Comparison of ENCODE assay signal across 18 cellular contexts in the genomic region with DNA sequence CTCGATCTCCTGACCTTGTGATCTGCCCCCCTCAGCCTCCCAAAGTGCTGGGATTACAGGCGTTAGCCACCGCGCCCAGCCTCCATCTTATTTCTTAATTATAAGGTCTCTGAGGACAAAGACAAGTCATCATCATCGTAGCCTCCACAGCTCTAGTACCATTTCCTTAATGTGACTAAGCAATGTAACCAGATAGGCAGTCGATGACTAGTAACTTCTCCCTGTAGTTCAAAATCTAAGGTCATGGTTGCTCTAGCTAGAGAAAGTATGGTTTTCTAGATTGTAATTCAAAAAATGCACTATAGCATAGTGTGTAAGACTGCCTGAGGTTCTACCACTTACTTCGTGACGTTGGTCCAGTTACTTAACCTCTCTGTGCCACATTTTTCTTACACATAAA.
"Had no signal": no experiment of that assay in that cellular context is flagged by ENCODE, and none has a peak within 500 bp of the region (broad histone marks: within the 10 kb centered on the region; RNA-seq: fewer than 3 reads in every experiment).

No MANE protein-coding gene starts in this region.

- DNase-seq: activated CD4-positive, alpha-beta memory T cell treated with anti-CD3 and anti-CD28 coated beads, Interleukin-2, amount 10 ng/mL, durations not matched to agents 7 days and 5 days; activated CD4-positive, alpha-beta T cell treated with anti-CD3 and anti-CD28 coated beads for 1 hour; activated CD8-positive, alpha-beta memory T cell treated with anti-CD3 and anti-CD28 coated beads, Interleukin-2, amount 50 U/mL, for 48 hours; activated naive CD4-positive, alpha-beta T cell treated with Interleukin-2 at 50 U/mL for 16 hours; adrenal gland; effector memory CD8-positive, alpha-beta T cell; glutamatergic neuron; immature natural killer cell; left colon; naive B cell; stomach; T-helper 9 cell; thyroid gland had no signal

- ATAC-seq: effector memory CD8-positive, alpha-beta T cell; left colon had no signal

- H3K27me3 Mint-ChIP-seq: activated CD4-positive, alpha-beta memory T cell treated with anti-CD3 and anti-CD28 coated beads, Interleukin-2, amount 10 ng/mL, durations not matched to agents 7 days and 5 days; central memory CD8-positive, alpha-beta T cell; dendritic cell treated with granulocyte-macrophage colony-stimulating factor and Interleukin-4, amounts not matched to agents 40 ng/mL and 50 ng/mL, for 4 days; effector memory CD8-positive, alpha-beta T cell; naive B cell had no signal

- H3K27ac ChIP-seq: adrenal gland, parathyroid adenoma, stomach, thyroid gland had no signal

- H3K9me3 Mint-ChIP-seq: activated CD4-positive, alpha-beta memory T cell treated with anti-CD3 and anti-CD28 coated beads, Interleukin-2, amount 10 ng/mL, durations not matched to agents 7 days and 5 days; activated T-helper 1 cell treated with anti-CD3 and anti-CD28 coated beads, Interleukin-12 subunit alpha, Interleukin-12 subunit beta, Interleukin-2, Interleukin-4 antibody, amounts not matched to agents 30 ng/mL and 10 ng/mL and 1 ng/mL, durations not matched to agents 14 hours and 24 hours and 36 hours; central memory CD8-positive, alpha-beta T cell; dendritic cell treated with granulocyte-macrophage colony-stimulating factor and Interleukin-4, amounts not matched to agents 40 ng/mL and 50 ng/mL, for 4 days; effector memory CD8-positive, alpha-beta T cell; immature natural killer cell; naive B cell had no signal

- H3K9me3 ChIP-seq: adrenal gland, stomach, thyroid gland had no signal

- H3K4me3 ChIP-seq: adrenal gland, lung, stomach, thyroid gland had no signal

- H3K27me3 ChIP-seq: adrenal gland, stomach, thyroid gland had no signal

- H3K36me3 ChIP-seq: adrenal gland, stomach, thyroid gland had no signal

- H3K4me3 Mint-ChIP-seq: activated CD4-positive, alpha-beta memory T cell treated with anti-CD3 and anti-CD28 coated beads, Interleukin-2, amount 10 ng/mL, durations not matched to agents 7 days and 5 days; activated T-helper 1 cell treated with anti-CD3 and anti-CD28 coated beads, Interleukin-12 subunit alpha, Interleukin-12 subunit beta, Interleukin-2, Interleukin-4 antibody, amounts not matched to agents 30 ng/mL and 10 ng/mL and 1 ng/mL, durations not matched to agents 14 hours and 24 hours and 36 hours; central memory CD8-positive, alpha-beta T cell; dendritic cell treated with granulocyte-macrophage colony-stimulating factor and Interleukin-4, amounts not matched to agents 40 ng/mL and 50 ng/mL, for 4 days; effector memory CD8-positive, alpha-beta T cell; immature natural killer cell; naive B cell had no signal

- H3K27ac Mint-ChIP-seq: activated CD4-positive, alpha-beta memory T cell treated with anti-CD3 and anti-CD28 coated beads, Interleukin-2, amount 10 ng/mL, durations not matched to agents 7 days and 5 days; activated T-helper 1 cell treated with anti-CD3 and anti-CD28 coated beads, Interleukin-12 subunit alpha, Interleukin-12 subunit beta, Interleukin-2, Interleukin-4 antibody, amounts not matched to agents 30 ng/mL and 10 ng/mL and 1 ng/mL, durations not matched to agents 14 hours and 24 hours and 36 hours; dendritic cell treated with granulocyte-macrophage colony-stimulating factor and Interleukin-4, amounts not matched to agents 40 ng/mL and 50 ng/mL, for 4 days; effector memory CD8-positive, alpha-beta T cell; immature natural killer cell; naive B cell had no signal
